ENCODE assay signal across 18 cellular contexts in the genomic region with DNA sequence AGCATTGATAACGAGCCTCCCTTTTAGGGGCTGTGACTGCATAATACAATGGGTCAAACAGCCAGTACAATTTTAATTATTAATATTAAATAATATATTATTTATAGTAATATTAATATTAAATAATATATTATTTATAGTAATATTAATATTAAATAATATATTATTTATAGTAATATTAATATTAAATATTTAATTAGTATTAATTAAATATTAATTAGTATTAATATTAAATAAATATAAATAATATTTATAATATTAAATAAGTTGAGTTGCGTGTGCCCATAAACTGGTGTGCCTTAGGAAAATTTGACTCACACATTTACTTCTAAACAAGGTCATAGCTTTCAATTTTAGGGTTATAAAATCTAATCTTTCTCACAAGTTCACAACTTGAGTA.
"Had no signal": no experiment of that assay in that cellular context is flagged by ENCODE, and none has a peak within 500 bp of the region (broad histone marks: within the 10 kb centered on the region; RNA-seq: fewer than 3 reads in every experiment).

No MANE protein-coding gene starts in this region.

- DNase-seq: KBM-7, MM.1S, NCI-H1092 treated with DMSO at 0.1 percent for 48 hours, NCI-H1436, NCI-H187, NCI-H2029, NCI-H2081 treated with DMSO at 0.1 percent for 48 hours, NCI-H2171, NCI-H226, NCI-H446, NCI-H510A, NCI-H524 treated with DMSO at 0.1 percent for 48 hours, NCI-H69, NCI-H774, SHP77, SK-N-SH, SW 1271 had no signal

- H3K9me3 ChIP-seq: SK-N-SH had no signal

- H3K27ac ChIP-seq: RWPE1 had no signal
